Comparison of ENCODE assay signal across 1 cellular context in genomic region chr17:72697602-72698146, GRCh38.
TF ChIP-seq lines count a peak whose summit lies in the region.

No MANE protein-coding gene starts in this region.

TF ChIP-seq in HepG2, 621 proteins besides CTCF, POLR2A, EP300 and RAD21 (continued from another document):
- TF ChIP-seq ZNF687 (CRISPR knock-in tag; IDR thresholded peaks at IDR 0.05) (no peak), ZNF678 (CRISPR knock-in tag; IDR thresholded peaks at IDR 0.05) (no peak), HNRNPL (IDR thresholded peaks at IDR 0.05; ENCODE audit: low read depth, low read length) (no peak), HOXA9 (CRISPR knock-in tag; IDR thresholded peaks at IDR 0.05; ENCODE audit: borderline replicate concordance) (no peak), ZNF33B (CRISPR knock-in tag; IDR thresholded peaks at IDR 0.05) (no peak), PITX1 (CRISPR knock-in tag; IDR thresholded peaks at IDR 0.05) (peak; percentile 30; the same call in 1 of the 2 replicates), KDM5B (CRISPR knock-in tag; IDR thresholded peaks at IDR 0.05; ENCODE audit: borderline replicate concordance) (no peak), THAP7 (CRISPR knock-in tag; IDR thresholded peaks at IDR 0.05) (no peak), ZKSCAN1 (IDR thresholded peaks at IDR 0.05; ENCODE audit: low read length) (no peak), SP140L (CRISPR knock-in tag; IDR thresholded peaks at IDR 0.05; ENCODE audit: borderline replicate concordance) (no peak), SOX13 (IDR thresholded peaks at IDR 0.05) (no peak), SOX13 (CRISPR knock-in tag; conservative IDR thresholded peaks at IDR 0.05 in 1 of 2, IDR thresholded peaks at IDR 0.05 in 1 of 2) (peak in 1 of 2 experiments; percentile 79; a peak in 2 of 4 replicates), HDAC2 (CRISPR knock-in tag; IDR thresholded peaks at IDR 0.05) (no peak; the same call in 1 of the 2 replicates), ZNF547 (CRISPR knock-in tag; IDR thresholded peaks at IDR 0.05) (no peak), ZNF839 (CRISPR knock-in tag; IDR thresholded peaks at IDR 0.05; ENCODE audit: borderline replicate concordance) (no peak), CC2D1A (CRISPR knock-in tag; IDR thresholded peaks at IDR 0.05) (no peak), ZNF138 (CRISPR knock-in tag; IDR thresholded peaks at IDR 0.05; ENCODE audit: low read depth) (no peak), MTA3 (CRISPR knock-in tag; IDR thresholded peaks at IDR 0.05) (no peak), ZSCAN5A (CRISPR knock-in tag; IDR thresholded peaks at IDR 0.05; ENCODE audit: borderline replicate concordance) (no peak), SP1 (IDR thresholded peaks at IDR 0.05) (no peak), SP1 (CRISPR knock-in tag; IDR thresholded peaks at IDR 0.05) (no peak), MYNN (CRISPR knock-in tag; IDR thresholded peaks at IDR 0.05; ENCODE audit: low read depth) (0 out of 2 replicates have a peak, but pooled peaks have one; percentile 57), FUBP1 (CRISPR knock-in tag; IDR thresholded peaks at IDR 0.05; ENCODE audit: borderline replicate concordance) (no peak), ZNF766 (CRISPR knock-in tag; IDR thresholded peaks at IDR 0.05; ENCODE audit: borderline replicate concordance) (no peak), PCBP1 (IDR thresholded peaks at IDR 0.05; ENCODE audit: borderline replicate concordance, low read depth, low read length) (no peak), POLR2AphosphoS2 (IDR thresholded peaks at IDR 0.05; ENCODE audit: low read depth, low read length) (no peak), BCL6 (CRISPR knock-in tag; IDR thresholded peaks at IDR 0.05) (peak; percentile 29), AGO1 (IDR thresholded peaks at IDR 0.05; ENCODE audit: low read depth, low read length, poor library complexity, severe bottlenecking) (no peak), ZNF530 (CRISPR knock-in tag; IDR thresholded peaks at IDR 0.05; ENCODE audit: low read depth) (no peak), SMARCC2 (IDR thresholded peaks at IDR 0.05) (no peak), RBFOX2 (IDR thresholded peaks at IDR 0.05; ENCODE audit: low read depth, low read length) (no peak), ZNF720 (CRISPR knock-in tag; IDR thresholded peaks at IDR 0.05) (no peak), SATB2 (CRISPR knock-in tag; IDR thresholded peaks at IDR 0.05) (no peak), ZNF331 (CRISPR knock-in tag; IDR thresholded peaks at IDR 0.05) (peak; percentile 47; the same call in 1 of the 2 replicates), TGIF2 (CRISPR knock-in tag; IDR thresholded peaks at IDR 0.05) (0 out of 2 replicates have a peak, but pooled peaks have one; percentile 36), DDIT3 (CRISPR knock-in tag; IDR thresholded peaks at IDR 0.05) (no peak), SMYD3 (CRISPR knock-in tag; IDR thresholded peaks at IDR 0.05) (no peak), TRIM24 (CRISPR knock-in tag; IDR thresholded peaks at IDR 0.05) (no peak), ZFP90 (CRISPR knock-in tag; IDR thresholded peaks at IDR 0.05; ENCODE audit: borderline replicate concordance) (no peak), FOXM1 (CRISPR knock-in tag; IDR thresholded peaks at IDR 0.05) (no peak), PBX3 (CRISPR knock-in tag; IDR thresholded peaks at IDR 0.05; ENCODE audit: borderline replicate concordance) (no peak), ZNF746 (CRISPR knock-in tag; IDR thresholded peaks at IDR 0.05) (no peak), ZNF878 (CRISPR knock-in tag; IDR thresholded peaks at IDR 0.05) (no peak), PPARG (CRISPR knock-in tag; conservative IDR thresholded peaks at IDR 0.05) (no peak; the same call in 1 of the 2 replicates), REL (CRISPR knock-in tag; conservative IDR thresholded peaks at IDR 0.05) (no peak)
- TF ChIP-seq, protein P1, sequence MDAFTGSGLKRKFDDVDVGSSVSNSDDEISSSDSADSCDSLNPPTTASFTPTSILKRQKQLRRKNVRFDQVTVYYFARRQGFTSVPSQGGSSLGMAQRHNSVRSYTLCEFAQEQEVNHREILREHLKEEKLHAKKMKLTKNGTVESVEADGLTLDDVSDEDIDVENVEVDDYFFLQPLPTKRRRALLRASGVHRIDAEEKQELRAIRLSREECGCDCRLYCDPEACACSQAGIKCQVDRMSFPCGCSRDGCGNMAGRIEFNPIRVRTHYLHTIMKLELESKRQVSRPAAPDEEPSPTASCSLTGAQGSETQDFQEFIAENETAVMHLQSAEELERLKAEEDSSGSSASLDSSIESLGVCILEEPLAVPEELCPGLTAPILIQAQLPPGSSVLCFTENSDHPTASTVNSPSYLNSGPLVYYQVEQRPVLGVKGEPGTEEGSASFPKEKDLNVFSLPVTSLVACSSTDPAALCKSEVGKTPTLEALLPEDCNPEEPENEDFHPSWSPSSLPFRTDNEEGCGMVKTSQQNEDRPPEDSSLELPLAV (CRISPR knock-in tag; conservative IDR thresholded peaks at IDR 0.05; ENCODE audit: low read depth), result no peak
- TF ChIP-seq, protein P2, sequence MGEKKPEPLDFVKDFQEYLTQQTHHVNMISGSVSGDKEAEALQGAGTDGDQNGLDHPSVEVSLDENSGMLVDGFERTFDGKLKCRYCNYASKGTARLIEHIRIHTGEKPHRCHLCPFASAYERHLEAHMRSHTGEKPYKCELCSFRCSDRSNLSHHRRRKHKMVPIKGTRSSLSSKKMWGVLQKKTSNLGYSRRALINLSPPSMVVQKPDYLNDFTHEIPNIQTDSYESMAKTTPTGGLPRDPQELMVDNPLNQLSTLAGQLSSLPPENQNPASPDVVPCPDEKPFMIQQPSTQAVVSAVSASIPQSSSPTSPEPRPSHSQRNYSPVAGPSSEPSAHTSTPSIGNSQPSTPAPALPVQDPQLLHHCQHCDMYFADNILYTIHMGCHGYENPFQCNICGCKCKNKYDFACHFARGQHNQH (CRISPR knock-in tag; IDR thresholded peaks at IDR 0.05), result no peak
- TF ChIP-seq, protein P3, sequence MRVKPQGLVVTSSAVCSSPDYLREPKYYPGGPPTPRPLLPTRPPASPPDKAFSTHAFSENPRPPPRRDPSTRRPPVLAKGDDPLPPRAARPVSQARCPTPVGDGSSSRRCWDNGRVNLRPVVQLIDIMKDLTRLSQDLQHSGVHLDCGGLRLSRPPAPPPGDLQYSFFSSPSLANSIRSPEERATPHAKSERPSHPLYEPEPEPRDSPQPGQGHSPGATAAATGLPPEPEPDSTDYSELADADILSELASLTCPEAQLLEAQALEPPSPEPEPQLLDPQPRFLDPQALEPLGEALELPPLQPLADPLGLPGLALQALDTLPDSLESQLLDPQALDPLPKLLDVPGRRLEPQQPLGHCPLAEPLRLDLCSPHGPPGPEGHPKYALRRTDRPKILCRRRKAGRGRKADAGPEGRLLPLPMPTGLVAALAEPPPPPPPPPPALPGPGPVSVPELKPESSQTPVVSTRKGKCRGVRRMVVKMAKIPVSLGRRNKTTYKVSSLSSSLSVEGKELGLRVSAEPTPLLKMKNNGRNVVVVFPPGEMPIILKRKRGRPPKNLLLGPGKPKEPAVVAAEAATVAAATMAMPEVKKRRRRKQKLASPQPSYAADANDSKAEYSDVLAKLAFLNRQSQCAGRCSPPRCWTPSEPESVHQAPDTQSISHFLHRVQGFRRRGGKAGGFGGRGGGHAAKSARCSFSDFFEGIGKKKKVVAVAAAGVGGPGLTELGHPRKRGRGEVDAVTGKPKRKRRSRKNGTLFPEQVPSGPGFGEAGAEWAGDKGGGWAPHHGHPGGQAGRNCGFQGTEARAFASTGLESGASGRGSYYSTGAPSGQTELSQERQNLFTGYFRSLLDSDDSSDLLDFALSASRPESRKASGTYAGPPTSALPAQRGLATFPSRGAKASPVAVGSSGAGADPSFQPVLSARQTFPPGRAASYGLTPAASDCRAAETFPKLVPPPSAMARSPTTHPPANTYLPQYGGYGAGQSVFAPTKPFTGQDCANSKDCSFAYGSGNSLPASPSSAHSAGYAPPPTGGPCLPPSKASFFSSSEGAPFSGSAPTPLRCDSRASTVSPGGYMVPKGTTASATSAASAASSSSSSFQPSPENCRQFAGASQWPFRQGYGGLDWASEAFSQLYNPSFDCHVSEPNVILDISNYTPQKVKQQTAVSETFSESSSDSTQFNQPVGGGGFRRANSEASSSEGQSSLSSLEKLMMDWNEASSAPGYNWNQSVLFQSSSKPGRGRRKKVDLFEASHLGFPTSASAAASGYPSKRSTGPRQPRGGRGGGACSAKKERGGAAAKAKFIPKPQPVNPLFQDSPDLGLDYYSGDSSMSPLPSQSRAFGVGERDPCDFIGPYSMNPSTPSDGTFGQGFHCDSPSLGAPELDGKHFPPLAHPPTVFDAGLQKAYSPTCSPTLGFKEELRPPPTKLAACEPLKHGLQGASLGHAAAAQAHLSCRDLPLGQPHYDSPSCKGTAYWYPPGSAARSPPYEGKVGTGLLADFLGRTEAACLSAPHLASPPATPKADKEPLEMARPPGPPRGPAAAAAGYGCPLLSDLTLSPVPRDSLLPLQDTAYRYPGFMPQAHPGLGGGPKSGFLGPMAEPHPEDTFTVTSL (CRISPR knock-in tag; IDR thresholded peaks at IDR 0.05; ENCODE audit: borderline replicate concordance), result no peak
- TF ChIP-seq, protein P4, sequence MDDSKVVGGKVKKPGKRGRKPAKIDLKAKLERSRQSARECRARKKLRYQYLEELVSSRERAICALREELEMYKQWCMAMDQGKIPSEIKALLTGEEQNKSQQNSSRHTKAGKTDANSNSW (CRISPR knock-in tag; IDR thresholded peaks at IDR 0.05; ENCODE audit: borderline replicate concordance), result no peak
